In genomic region chr4:7943211-7943610, GRCh38 we compare ENCODE assay signal across 23 cellular contexts.
"Had no signal": no experiment of that assay in that cellular context is flagged by ENCODE, and none has a peak within 500 bp of the region (broad histone marks: within the 10 kb centered on the region; RNA-seq: fewer than 3 reads in every experiment).

No MANE protein-coding gene starts in this region.

- H3K4me3 ChIP-seq: colonic mucosa, gastrocnemius medialis, lower lobe of right lung, ovary, right lobe of liver, smooth muscle cell, thyroid gland had no signal

- H3K9me3 Mint-ChIP-seq: dendritic cell treated with granulocyte-macrophage colony-stimulating factor and Interleukin-4, amounts not matched to agents 40 ng/mL and 50 ng/mL, for 4 days; endodermal cell; nephron progenitor cell; stimulated activated naive CD8-positive, alpha-beta T cell treated with anti-CD3 and anti-CD28 coated beads, Interleukin-15, amount 100 ng/mL, for 72 hours had no signal

- H3K9me3 ChIP-seq: colonic mucosa, gastrocnemius medialis, lower lobe of right lung, ovary, right lobe of liver, thyroid gland had no signal

- H3K36me3 Mint-ChIP-seq: naive thymus-derived CD4-positive, alpha-beta T cell had no signal

- H3K4me3 Mint-ChIP-seq: dendritic cell treated with granulocyte-macrophage colony-stimulating factor and Interleukin-4, amounts not matched to agents 40 ng/mL and 50 ng/mL, for 4 days; endodermal cell; naive thymus-derived CD4-positive, alpha-beta T cell; nephron progenitor cell; stimulated activated naive CD8-positive, alpha-beta T cell treated with anti-CD3 and anti-CD28 coated beads, Interleukin-15, amount 100 ng/mL, for 72 hours had no signal

- H3K27ac ChIP-seq: colonic mucosa, epithelial cell of prostate, gastrocnemius medialis, lower lobe of right lung, ovary, right lobe of liver had no signal

- H3K4me1 ChIP-seq: gastrocnemius medialis had no signal

- H3K27me3 ChIP-seq: colonic mucosa, ovary, thyroid gland had no signal

- H3K36me3 ChIP-seq: colonic mucosa, gastrocnemius medialis, lower lobe of right lung, ovary, right lobe of liver had no signal

- ATAC-seq: esophagus mucosa; gastrocnemius medialis; left ventricle myocardium superior; lower lobe of right lung; naive thymus-derived CD4-positive, alpha-beta T cell; right lobe of liver; stimulated activated naive CD8-positive, alpha-beta T cell treated with anti-CD3 and anti-CD28 coated beads, Interleukin-15, amount 100 ng/mL, for 72 hours had no signal

- H3K27ac Mint-ChIP-seq: dendritic cell treated with granulocyte-macrophage colony-stimulating factor and Interleukin-4, amounts not matched to agents 40 ng/mL and 50 ng/mL, for 4 days; endodermal cell; nephron progenitor cell; stimulated activated naive CD8-positive, alpha-beta T cell treated with anti-CD3 and anti-CD28 coated beads, Interleukin-15, amount 100 ng/mL, for 72 hours had no signal

- DNase-seq: colonic mucosa; effector CD8-positive, alpha-beta T cell; endodermal cell; foreskin fibroblast; gastrocnemius medialis; left ventricle myocardium superior; lower lobe of right lung; naive thymus-derived CD4-positive, alpha-beta T cell; nephron progenitor cell; occipital lobe; ovary; right lobe of liver; stimulated activated CD4-positive, alpha-beta T cell treated with anti-CD3 and anti-CD28 coated beads, Interleukin-12 subunit alpha, Interleukin-12 subunit beta, amount 100 ng/mL, for 4 hours; stimulated activated CD4-positive, alpha-beta T cell treated with anti-CD3 and anti-CD28 coated beads, Interleukin-1b, Interleukin-23, amount 100 ng/mL, for 48 hours; stimulated activated CD4-positive, alpha-beta T cell treated with anti-CD3 and anti-CD28 coated beads, Interleukin-4, amount 100 ng/mL, for 1 hour; stimulated activated CD8-positive, alpha-beta memory T cell treated with anti-CD3 and anti-CD28 coated beads, Interleukin-4, amount 100 ng/mL, for 48 hours; stimulated activated naive CD4-positive, alpha-beta T cell; stimulated activated naive CD8-positive, alpha-beta T cell treated with anti-CD3 and anti-CD28 coated beads, Interleukin-15, amount 100 ng/mL, for 72 hours; thyroid gland had no signal
